3 cellular contexts compared by ENCODE assay signal in genomic region chr16:84855435-84856202, GRCh38. TPM values are rescaled to one million over a fixed set of nuclear protein-coding genes. Genes with fewer than 3 reads are reported as not detected.
"Had no signal": no experiment of that assay in that cellular context is flagged by ENCODE, and none has a peak within 500 bp of the region (broad histone marks: within the 10 kb centered on the region; RNA-seq: fewer than 3 reads in every experiment).

No MANE protein-coding gene starts in this region.

RNA-seq across cellular contexts. Expression of gene CRISPLD2, which starts 35.8 kb away (rescaled TPM):
- total RNA-seq: activated B cell treated with CpG ODN at 0.5 μM for 24 hours; activated CD8-positive, alpha-beta memory T cell treated with anti-CD3 and anti-CD28 coated beads, Interleukin-2, amount 10 ng/mL, durations not matched to agents 7 days and 5 days; activated CD8-positive, alpha-beta T cell treated with anti-CD3 and anti-CD28 coated beads, Interleukin-2, amount 10 ng/mL, durations not matched to agents 7 days and 5 days had no signal
